13 cellular contexts compared by ENCODE assay signal in genomic region chr22:30459206-30460052, GRCh38. TPM values are rescaled to one million over a fixed set of nuclear protein-coding genes. Genes with fewer than 3 reads are reported as not detected.
A peak's percentile ranks its signal among the peaks of the same experiment; 100 is the strongest.
DNase-seq lines count a peak whose midpoint lies in the region; ATAC-seq lines count a peak whose summit lies in the region.
"Had no signal": no experiment of that assay in that cellular context is flagged by ENCODE, and none has a peak within 500 bp of the region (broad histone marks: within the 10 kb centered on the region; RNA-seq: fewer than 3 reads in every experiment).

No MANE protein-coding gene starts in this region.

- no peak for ATAC-seq in HG03442 (IDR thresholded peaks at IDR 0.05; ENCODE audit: unreplicated experiment)
- ATAC-seq: activated CD4-positive, CD25-positive, alpha-beta regulatory T cell treated with anti-CD3 and anti-CD28 coated beads, Interleukin-2, amount 50 U/mL, for 24 hours; gastrocnemius medialis had no signal

- peak; percentile 31 for DNase-seq in NCI-H2171 treated with DMSO at 0.1 percent for 48 hours (lab: John Stamatoyannopoulos, UW)
- DNase-seq in NCI-H2171 (lab: John Stamatoyannopoulos, UW) = no peak
- peak; percentile 51 for DNase-seq in NAMALWA (ENCODE audit: low spot score)
- peak; percentile 19 to 65 for DNase-seq in T47D (ENCODE audit: low read depth in 1 of 2, low spot score in 1 of 2)
- DNase-seq in myocyte (ENCODE audit: low read depth) = peak; percentile 46
- DNase-seq in inferior parietal cortex (ENCODE audit: extremely low spot score) = no peak
- no peak for DNase-seq in KG1 (lab: John Stamatoyannopoulos, UW)
- DNase-seq: anterior cingulate cortex; gastrocnemius medialis; spleen; stimulated activated naive CD4-positive, alpha-beta T cell treated with Interleukin-2 at 50 U/mL for 16 hours had no signal

- in situ Hi-C loops in T47D (cut with HindIII; ENCODE audit: low pct_unique_long_range_greater_than_20kb, low sequenced_read_pairs) = no loop called here

RNA-seq across cellular contexts. Expression of gene SEC14L3, which starts 12.4 kb away (rescaled TPM):
- total RNA-seq in myocyte = not detected in 2 replicates
- polyA plus RNA-seq in myocyte (2012) = not detected
- total RNA-seq: gastrocnemius medialis, spleen had no signal
- polyA plus RNA-seq: spleen had no signal

RNA-seq across cellular contexts. Expression of gene MTFP1, which starts 33.9 kb away (rescaled TPM):
- 10.6 and 16.3 TPM in 2 replicates for total RNA-seq in myocyte
- 14.9 TPM for polyA plus RNA-seq in myocyte (2012)

RNA-seq across cellular contexts. Expression of gene SEC14L4, which starts 46.1 kb away (rescaled TPM):
- total RNA-seq in myocyte = 0.10 TPM in 1 of 2 replicates, not detected in the other
- 0.03 TPM for polyA plus RNA-seq in myocyte (2012)

Comparison
In these comparisons a context has a peak if more than half of its experiments do, and no peak if none do; other contexts are left out.
1. DNase-seq: peak in NCI-H2171 treated with DMSO at 0.1 percent for 48 hours (single experiment), NAMALWA (single experiment), T47D (2 of 2) and myocyte (single experiment); none in NCI-H2171 (single experiment), inferior parietal cortex (single experiment) and KG1 (single experiment).